In the genomic region with DNA sequence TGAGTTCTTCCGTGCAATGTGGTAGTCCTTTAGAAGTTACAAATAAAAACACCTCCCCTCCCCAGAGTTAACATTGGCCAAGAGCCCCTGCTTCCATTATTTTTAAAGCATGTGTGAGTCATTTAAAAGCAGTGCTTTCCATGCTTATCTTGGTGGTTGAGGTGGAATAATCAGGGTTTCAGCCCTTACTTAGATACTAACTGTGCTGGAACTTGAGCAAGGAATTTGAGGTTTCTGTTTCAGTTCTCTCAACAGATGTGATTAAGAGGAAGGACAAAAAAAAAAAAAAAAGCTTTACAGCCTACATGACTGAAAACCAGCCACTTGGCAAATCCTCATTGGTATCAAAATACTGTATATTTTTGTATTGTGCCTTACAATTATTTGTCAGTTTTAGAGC, we compare ENCODE assay signal across 10 cellular contexts.
DNase-seq lines count a peak whose midpoint lies in the region; ATAC-seq, FAIRE-seq and TF ChIP-seq lines count a peak whose summit lies in the region.
"Had no signal": no experiment of that assay in that cellular context is flagged by ENCODE, and none has a peak within 500 bp of the region (broad histone marks: within the 10 kb centered on the region; RNA-seq: fewer than 3 reads in every experiment).

No MANE protein-coding gene starts in this region.

- no peak for TF ChIP-seq EP300 in SK-N-SH (IDR thresholded peaks at IDR 0.05; ENCODE audit: borderline replicate concordance in 1 of 2, low read depth in 1 of 2, low read length in 1 of 2)

- no peak for TF ChIP-seq CTCF in SK-N-SH (IDR thresholded peaks at IDR 0.05)
- no peak for TF ChIP-seq CTCF in heart right ventricle (IDR thresholded peaks at IDR 0.05)

- H3K9ac ChIP-seq in SK-N-SH (no peak overlapping the region), trophoblast cell (ENCODE audit: low read length) (no peak overlapping the region)
- H3K9ac ChIP-seq: KMS-11 had no signal

- TF ChIP-seq RAD21 in SK-N-SH (IDR thresholded peaks at IDR 0.05; ENCODE audit: low read length): no peak

- no peaks in the 10 kb centered on the region for H3K9me3 ChIP-seq in SK-N-SH
- H3K9me3 ChIP-seq in heart right ventricle: no peaks in the 10 kb centered on the region
- H3K9me3 ChIP-seq in trophoblast cell (ENCODE audit: insufficient read depth, low read depth, low read length): peaks cover 5% of the 10 kb centered on the region

- peaks cover 0 to 1% of the 10 kb centered on the region in 2 experiments; a peak in 2 of 4 replicates for H3K4me1 ChIP-seq in SK-N-SH (ENCODE audit: control insufficient read depth in 1 of 2, insufficient read depth in 2 of 2, low read depth in 1 of 2, low read length in 1 of 2)
- H3K4me1 ChIP-seq in heart right ventricle: peaks cover 0 to 37% (median 24%) of the 10 kb centered on the region in 9 donors
- H3K4me1 ChIP-seq in trophoblast cell (ENCODE audit: control insufficient read depth in 1 of 2, insufficient read depth in 2 of 2, low read length in 2 of 2): peaks cover 8 to 16% of the 10 kb centered on the region in 2 experiments

- H2BK12ac ChIP-seq in trophoblast cell (ENCODE audit: low read length): no peak overlapping the region

- H3K36me3 ChIP-seq in SK-N-SH (replicated peaks in 1 of 2; ENCODE audit: control insufficient read depth in 1 of 2, insufficient read depth in 2 of 2, low read length in 1 of 2) (no peaks in the 10 kb centered on the region), heart right ventricle (peaks cover 0 to 18% (median 0%) of the 10 kb centered on the region in 9 donors), trophoblast cell (ENCODE audit: control insufficient read depth in 1 of 2, insufficient read depth in 2 of 2, low read length in 2 of 2) (no peaks in the 10 kb centered on the region)

- no peak overlapping the region for H2BK120ac ChIP-seq in trophoblast cell (ENCODE audit: insufficient read depth, low read length, poor library complexity)

- no peak overlapping the region for H4K8ac ChIP-seq in trophoblast cell (ENCODE audit: low read depth, low read length)

- H3K27ac ChIP-seq in SK-N-SH (ENCODE audit: low read depth in 2 of 2, low read length in 1 of 2) (no peak overlapping the region), heart right ventricle (peak overlapping the region in 5 of 10 donors; percentile 13 to 37 (median 27)), trophoblast cell (ENCODE audit: low read depth, low read length) (peak overlapping the region; percentile 68)
- H3K27ac ChIP-seq: KMS-11 had no signal

- no peak overlapping the region for H3K14ac ChIP-seq in trophoblast cell (ENCODE audit: low read length)

- FAIRE-seq in G401.6 (lab: Jason Lieb, UNC): peak; percentile 33

- CTCF ChIA-PET in SK-N-SH (lab: Yijun Ruan, JAX): interaction anchor here (0.6 to 1.3 kb wide), 2 partner anchors 58 to 100 kb away, joined by 3 read pairs; no protein-coding TSS in a partner anchor

- H3K4ac ChIP-seq in trophoblast cell (ENCODE audit: low read depth, low read length): no peak overlapping the region

- H3K18ac ChIP-seq in trophoblast cell (ENCODE audit: low read length): no peak overlapping the region

- DNase-seq in SK-N-SH (no peak), heart right ventricle (no peak), trophoblast cell (peak; percentile 51 to 90), activated gamma-delta T cell treated with Interleukin-2 at 50 U/mL for 16 hours (no peak), NCI-H748 treated with DMSO at 0.1 percent for 48 hours (lab: John Stamatoyannopoulos, UW) (no peak), NCI-H2227 (lab: John Stamatoyannopoulos, UW; ENCODE audit: unreplicated experiment) (no peak)
- DNase-seq: activated CD4-positive, alpha-beta memory T cell treated with anti-CD3 and anti-CD28 coated beads for 36 hours had no signal

- H3K4me2 ChIP-seq in SK-N-SH: no peak overlapping the region
- no peak overlapping the region for H3K4me2 ChIP-seq in trophoblast cell (ENCODE audit: low read length)
- H3K4me2 ChIP-seq: KMS-11 had no signal

- H3K27me3 ChIP-seq in SK-N-SH (ENCODE audit: insufficient read depth): no peaks in the 10 kb centered on the region
- H3K27me3 ChIP-seq in heart right ventricle: no peaks in the 10 kb centered on the region
- H3K27me3 ChIP-seq in trophoblast cell (ENCODE audit: insufficient read depth, low read length): no peaks in the 10 kb centered on the region

- H3K23ac ChIP-seq in trophoblast cell (ENCODE audit: low read length): no peak overlapping the region

- H2AFZ ChIP-seq in SK-N-SH (ENCODE audit: low read depth) (0 out of 2 replicates have a peak overlapping the region, but pooled peaks have one; percentile 48), trophoblast cell (ENCODE audit: insufficient read depth, low read length, poor library complexity) (no peak overlapping the region)

- 0% methylated on average over 1 of the region's 1 CpG for WGBS in SK-N-SH (ENCODE audit: low lambda C conversion rate)
- WGBS in heart right ventricle, 2 donors: 31 to 73% methylated on average over 1 of the region's 1 CpG
- WGBS in trophoblast cell (ENCODE audit: extremely low coverage, insufficient coverage, insufficient read length): no CpG with 5 or more reads among the region's 1 CpG

- no peak overlapping the region for H3K4me3 ChIP-seq in SK-N-SH (ENCODE audit: low read depth in 2 of 2, low read length in 1 of 2)
- no peak overlapping the region for H3K4me3 ChIP-seq in heart right ventricle
- no peak overlapping the region for H3K4me3 ChIP-seq in trophoblast cell (ENCODE audit: low read depth, low read length)

- H4K12ac ChIP-seq in trophoblast cell (ENCODE audit: low read depth, low read length): no peak overlapping the region

- H3F3A ChIP-seq in SK-N-SH (replicated peaks; ENCODE audit: insufficient read depth): peaks cover 7% of the 10 kb centered on the region

- POLR2A ChIA-PET in SK-N-SH (lab: Yijun Ruan, JAX): interaction anchor here (0.6 kb wide), 1 partner anchor 258 kb away, joined by 4 read pairs; no protein-coding TSS in a partner anchor

- no peak overlapping the region for H2BK5ac ChIP-seq in trophoblast cell (ENCODE audit: low read depth, low read length, poor library complexity)

- H4K91ac ChIP-seq in trophoblast cell (ENCODE audit: low read depth, low read length): no peak overlapping the region

- H3K79me1 ChIP-seq in trophoblast cell (ENCODE audit: low read length): peaks cover 21% of the 10 kb centered on the region

- H3K79me2 ChIP-seq in SK-N-SH (ENCODE audit: insufficient read depth) (no peaks in the 10 kb centered on the region), trophoblast cell (ENCODE audit: control insufficient read depth, insufficient read depth, low read length, poor library complexity) (no peaks in the 10 kb centered on the region)

- intact Hi-C loops in heart right ventricle (cut with DNase I): loop anchor here in 1 of 10 donors (10.0 kb wide), 1 partner anchor 54 kb away; no protein-coding TSS in a partner anchor

- ATAC-seq in heart right ventricle (peak in 5 of 8 donors; percentile 18 to 59 (median 52)), GM19463 (IDR thresholded peaks at IDR 0.05; ENCODE audit: unreplicated experiment) (no peak)

- H4K20me1 ChIP-seq in SK-N-SH (ENCODE audit: insufficient read depth): no peaks in the 10 kb centered on the region

- H3K9me2 ChIP-seq in SK-N-SH: no peaks in the 10 kb centered on the region

- no peak overlapping the region for H2AK5ac ChIP-seq in trophoblast cell (ENCODE audit: low read length)

TF ChIP-seq in SK-N-SH, 30 proteins besides CTCF, POLR2A, EP300 and RAD21:
- TF ChIP-seq, protein P1, sequence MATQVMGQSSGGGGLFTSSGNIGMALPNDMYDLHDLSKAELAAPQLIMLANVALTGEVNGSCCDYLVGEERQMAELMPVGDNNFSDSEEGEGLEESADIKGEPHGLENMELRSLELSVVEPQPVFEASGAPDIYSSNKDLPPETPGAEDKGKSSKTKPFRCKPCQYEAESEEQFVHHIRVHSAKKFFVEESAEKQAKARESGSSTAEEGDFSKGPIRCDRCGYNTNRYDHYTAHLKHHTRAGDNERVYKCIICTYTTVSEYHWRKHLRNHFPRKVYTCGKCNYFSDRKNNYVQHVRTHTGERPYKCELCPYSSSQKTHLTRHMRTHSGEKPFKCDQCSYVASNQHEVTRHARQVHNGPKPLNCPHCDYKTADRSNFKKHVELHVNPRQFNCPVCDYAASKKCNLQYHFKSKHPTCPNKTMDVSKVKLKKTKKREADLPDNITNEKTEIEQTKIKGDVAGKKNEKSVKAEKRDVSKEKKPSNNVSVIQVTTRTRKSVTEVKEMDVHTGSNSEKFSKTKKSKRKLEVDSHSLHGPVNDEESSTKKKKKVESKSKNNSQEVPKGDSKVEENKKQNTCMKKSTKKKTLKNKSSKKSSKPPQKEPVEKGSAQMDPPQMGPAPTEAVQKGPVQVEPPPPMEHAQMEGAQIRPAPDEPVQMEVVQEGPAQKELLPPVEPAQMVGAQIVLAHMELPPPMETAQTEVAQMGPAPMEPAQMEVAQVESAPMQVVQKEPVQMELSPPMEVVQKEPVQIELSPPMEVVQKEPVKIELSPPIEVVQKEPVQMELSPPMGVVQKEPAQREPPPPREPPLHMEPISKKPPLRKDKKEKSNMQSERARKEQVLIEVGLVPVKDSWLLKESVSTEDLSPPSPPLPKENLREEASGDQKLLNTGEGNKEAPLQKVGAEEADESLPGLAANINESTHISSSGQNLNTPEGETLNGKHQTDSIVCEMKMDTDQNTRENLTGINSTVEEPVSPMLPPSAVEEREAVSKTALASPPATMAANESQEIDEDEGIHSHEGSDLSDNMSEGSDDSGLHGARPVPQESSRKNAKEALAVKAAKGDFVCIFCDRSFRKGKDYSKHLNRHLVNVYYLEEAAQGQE (IDR thresholded peaks at IDR 0.05; ENCODE audit: low read depth, low read length): no peak
- no peak for TF ChIP-seq RFX5 (IDR thresholded peaks at IDR 0.05; ENCODE audit: low read length)
- peak; percentile 24; the same call in 1 of the 2 replicates for TF ChIP-seq FOSL2 (IDR thresholded peaks at IDR 0.05; ENCODE audit: borderline replicate concordance, low read depth)
- no peak for TF ChIP-seq MEF2A (IDR thresholded peaks at IDR 0.05; ENCODE audit: borderline replicate concordance, low read depth)
- TF ChIP-seq YY1 (IDR thresholded peaks at IDR 0.05; ENCODE audit: low read depth): no peak
- no peak for TF ChIP-seq NRF1 (IDR thresholded peaks at IDR 0.05; ENCODE audit: low read depth, low read length)

Comparison
In these comparisons a context has a peak if more than half of its experiments do, and no peak if none do; other contexts are left out.
1. DNase-seq: peak in trophoblast cell (2 of 2); none in SK-N-SH (single experiment), heart right ventricle (0 of 2), activated gamma-delta T cell treated with Interleukin-2 at 50 U/mL for 16 hours (single experiment), NCI-H748 treated with DMSO at 0.1 percent for 48 hours (single experiment) and NCI-H2227 (single experiment).